Comparison of ENCODE assay signal across 16 cellular contexts in genomic region chr7:117164578-117164977, GRCh38.
A peak's percentile ranks its signal among the peaks of the same experiment; 100 is the strongest.
DNase-seq lines count a peak whose midpoint lies in the region; ATAC-seq and TF ChIP-seq lines count a peak whose summit lies in the region.
"Had no signal": no experiment of that assay in that cellular context is flagged by ENCODE, and none has a peak within 500 bp of the region (broad histone marks: within the 10 kb centered on the region; RNA-seq: fewer than 3 reads in every experiment).

No MANE protein-coding gene starts in this region.

- intact Hi-C loops in uterus (cut with DNase I; ENCODE audit: low total_unique reads) = no loop called here

- no peak overlapping the region for H3K27ac ChIP-seq in epithelial cell of prostate
- H3K27ac ChIP-seq in uterus = no peak overlapping the region

- no peaks in the 10 kb centered on the region for H3K36me3 ChIP-seq in uterus

- no peak for TF ChIP-seq POLR2A in uterus (IDR thresholded peaks at IDR 0.05)

- H3K27me3 ChIP-seq in uterus = no peaks in the 10 kb centered on the region

- no peak for ATAC-seq in omental fat pad (ENCODE audit: low FRiP score)
- ATAC-seq: naive thymus-derived CD4-positive, alpha-beta T cell had no signal

- no peak for TF ChIP-seq CTCF in uterus (IDR thresholded peaks at IDR 0.05)
- no peak for TF ChIP-seq CTCF in omental fat pad (IDR thresholded peaks at IDR 0.05)

- no peaks in the 10 kb centered on the region for H3K4me1 ChIP-seq in uterus

- DNase-seq in EL (peak; percentile 12), M059J (ENCODE audit: low read depth) (peak; percentile 64), epithelial cell of prostate (ENCODE audit: low read depth, low spot score) (peak; percentile 34), renal cortical epithelial cell (ENCODE audit: low read depth) (peak; percentile 53), hippocampal formation (lab: John Stamatoyannopoulos, UW) (no peak), uterus (no peak), omental fat pad (ENCODE audit: low spot score) (no peak)
- DNase-seq: activated T-cell treated with anti-CD3 and anti-CD28 coated beads, Interleukin-2, amount 50 U/mL, for 1 hour; CD4-positive, CD25-positive, alpha-beta regulatory T cell; dermis blood vessel endothelial cell; DMS153; erythroblast; naive thymus-derived CD4-positive, alpha-beta T cell; NCI-H1694 treated with DMSO at 0.1 percent for 48 hours; NCI-H2227 treated with DMSO at 0.1 percent for 48 hours; posterior cingulate gyrus had no signal

- H3K4me3 ChIP-seq in uterus = no peak overlapping the region

- H3K9me3 ChIP-seq in uterus = no peaks in the 10 kb centered on the region

Comparison
In these comparisons a context has a peak if more than half of its experiments do, and no peak if none do; other contexts are left out.
1. DNase-seq: peak in EL (single experiment), M059J (single experiment), epithelial cell of prostate (single experiment) and renal cortical epithelial cell (single experiment); none in hippocampal formation (0 of 2), uterus (0 of 2) and omental fat pad (single experiment).